17 cellular contexts compared by ENCODE assay signal in the genomic region with DNA sequence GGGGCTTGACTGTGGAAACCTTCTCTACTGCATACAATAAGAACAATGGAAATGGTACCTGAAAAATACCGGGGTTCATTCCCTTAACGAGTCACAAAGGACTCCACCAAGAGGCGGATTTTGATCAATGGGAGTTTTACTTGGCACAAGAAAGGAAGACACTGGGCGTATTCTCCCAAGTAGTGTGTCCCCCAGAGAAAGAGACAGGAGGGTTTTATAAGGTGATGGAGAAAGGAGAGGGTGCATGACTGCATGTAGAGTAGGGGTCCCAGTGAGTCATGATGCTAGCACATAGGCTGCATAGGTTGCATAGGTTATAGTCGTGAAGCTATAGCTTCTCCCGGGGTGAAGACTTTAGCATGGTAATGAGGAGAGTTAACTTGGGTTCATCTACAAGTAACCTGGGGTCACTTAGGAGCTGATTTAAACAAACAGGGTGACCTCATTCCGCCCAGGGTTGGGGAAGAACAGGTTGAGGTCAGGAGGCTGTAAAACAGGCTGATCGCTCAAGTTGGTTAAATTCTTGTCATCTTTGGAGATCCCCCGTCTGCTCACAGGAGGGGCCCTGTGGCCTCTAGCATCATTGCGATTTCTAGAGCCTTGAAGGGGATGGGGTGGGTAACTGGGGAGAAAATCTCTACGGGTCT. TPM values are rescaled to one million over a fixed set of nuclear protein-coding genes. Genes with fewer than 3 reads are reported as not detected.
DNase-seq lines count a peak whose midpoint lies in the region; ATAC-seq and TF ChIP-seq lines count a peak whose summit lies in the region.
"Had no signal": no experiment of that assay in that cellular context is flagged by ENCODE, and none has a peak within 500 bp of the region (broad histone marks: within the 10 kb centered on the region; RNA-seq: fewer than 3 reads in every experiment).

No MANE protein-coding gene starts in this region.

- no peaks in the 10 kb centered on the region for H3K9me3 ChIP-seq in iPS-18a (ENCODE audit: control insufficient read depth, low read depth, low read length)
- H3K9me3 ChIP-seq: SJSA1 had no signal

- CTCF ChIA-PET in WTC11 (lab: Charles Lee) = no interaction called here

- TF ChIP-seq CTCF in WTC11 (IDR thresholded peaks at IDR 0.05) = no peak
- TF ChIP-seq CTCF in nephron progenitor cell (IDR thresholded peaks at IDR 0.05) = no peak

- H3K36me3 ChIP-seq in iPS-18a (ENCODE audit: control insufficient read depth, low read depth, low read length) = no peaks in the 10 kb centered on the region
- H3K36me3 ChIP-seq: BLaER1 treated with 17β-estradiol and CSF1 and Interleukin-3, amounts not matched to agents 10 nM and 100 nM; SJSA1 had no signal

- ATAC-seq in WTC11 = no peak
- no peak for ATAC-seq in activated T-cell treated with anti-CD3 and anti-CD28 coated beads, Interleukin-2, amount 50 U/mL, for 4 hours

- H3K4me3 Mint-ChIP-seq in WTC11 = peak overlapping the region; percentile 66; the same call in 1 of the 2 replicates
- H3K4me3 Mint-ChIP-seq in nephron progenitor cell = peak overlapping the region; percentile 81
- H3K4me3 Mint-ChIP-seq in activated T-cell treated with anti-CD3 and anti-CD28 coated beads, Interleukin-2, amount 50 U/mL, for 4 hours = no peak overlapping the region
- no peak overlapping the region for H3K4me3 Mint-ChIP-seq in activated T-cell treated with anti-CD3 and anti-CD28 coated beads, Interleukin-2, amount 50 U/mL, for 24 hours

- H3K27ac ChIP-seq in iPS-18a (ENCODE audit: low read length) = no peak overlapping the region
- H3K27ac ChIP-seq: BLaER1 treated with 17β-estradiol and CSF1 and Interleukin-3, amounts not matched to agents 10 nM and 100 nM; SJSA1 had no signal

- peaks cover 6% of the 10 kb centered on the region for H3K4me1 ChIP-seq in iPS-18a (ENCODE audit: control insufficient read depth, low read depth, low read length)
- H3K4me1 ChIP-seq: SJSA1 had no signal

- peak overlapping the region; percentile 65 for H3K4me3 ChIP-seq in iPS-18a (ENCODE audit: low read length)
- H3K4me3 ChIP-seq: BLaER1 treated with 17β-estradiol and CSF1 and Interleukin-3, amounts not matched to agents 10 nM and 100 nM; SJSA1 had no signal

- H3K27ac Mint-ChIP-seq in WTC11 (no peak overlapping the region), nephron progenitor cell (no peak overlapping the region)
- no peak overlapping the region for H3K27ac Mint-ChIP-seq in activated T-cell treated with anti-CD3 and anti-CD28 coated beads, Interleukin-2, amount 50 U/mL, for 24 hours
- H3K27ac Mint-ChIP-seq: IgD-negative memory B cell had no signal

- H3K9me3 Mint-ChIP-seq in WTC11 = no peaks in the 10 kb centered on the region
- peaks cover 7% of the 10 kb centered on the region for H3K9me3 Mint-ChIP-seq in nephron progenitor cell
- no peaks in the 10 kb centered on the region for H3K9me3 Mint-ChIP-seq in activated T-cell treated with anti-CD3 and anti-CD28 coated beads, Interleukin-2, amount 50 U/mL, for 4 hours
- H3K9me3 Mint-ChIP-seq in activated T-cell treated with anti-CD3 and anti-CD28 coated beads, Interleukin-2, amount 50 U/mL, for 24 hours = no peaks in the 10 kb centered on the region
- H3K9me3 Mint-ChIP-seq: IgD-negative memory B cell had no signal

- no peak overlapping the region for H3K9ac ChIP-seq in iPS-18a (ENCODE audit: low read length)
- H3K9ac ChIP-seq: BLaER1 treated with 17β-estradiol and CSF1 and Interleukin-3, amounts not matched to agents 10 nM and 100 nM had no signal

- POLR2A ChIA-PET in WTC11 (lab: Charles Lee) = no interaction called here

- H3K4me1 Mint-ChIP-seq in WTC11 (peaks cover 26% of the 10 kb centered on the region), nephron progenitor cell (peaks cover 30% of the 10 kb centered on the region)
- H3K4me1 Mint-ChIP-seq in activated T-cell treated with anti-CD3 and anti-CD28 coated beads, Interleukin-2, amount 50 U/mL, for 4 hours (ENCODE audit: low read depth) = no peaks in the 10 kb centered on the region
- H3K4me1 Mint-ChIP-seq in activated T-cell treated with anti-CD3 and anti-CD28 coated beads, Interleukin-2, amount 50 U/mL, for 24 hours (ENCODE audit: low read depth) = no peaks in the 10 kb centered on the region
- H3K4me1 Mint-ChIP-seq: IgD-negative memory B cell had no signal

- H3K27me3 Mint-ChIP-seq in WTC11 (ENCODE audit: low read depth) (peaks cover 4% of the 10 kb centered on the region), nephron progenitor cell (ENCODE audit: low read depth, poor library complexity) (peaks cover 41% of the 10 kb centered on the region)
- H3K27me3 Mint-ChIP-seq in activated T-cell treated with anti-CD3 and anti-CD28 coated beads, Interleukin-2, amount 50 U/mL, for 4 hours (ENCODE audit: low read depth) = peaks cover 38% of the 10 kb centered on the region
- peaks cover 53% of the 10 kb centered on the region for H3K27me3 Mint-ChIP-seq in activated T-cell treated with anti-CD3 and anti-CD28 coated beads, Interleukin-2, amount 50 U/mL, for 24 hours

- DNase-seq in WTC11 (ENCODE audit: low spot score) = no peak
- no peak for DNase-seq in nephron progenitor cell
- no peak for DNase-seq in NCI-H2196 (lab: John Stamatoyannopoulos, UW; ENCODE audit: unreplicated experiment)
- no peak for DNase-seq in activated T-cell treated with anti-CD3 and anti-CD28 coated beads, Interleukin-2, amount 50 U/mL, for 4 hours
- no peak for DNase-seq in cerebellum (ENCODE audit: low spot score)
- DNase-seq in activated T-cell treated with anti-CD3 and anti-CD28 coated beads, Interleukin-2, amount 50 U/mL, for 24 hours = no peak
- DNase-seq: DMS 273 treated with DMSO at 0.1 percent for 48 hours; NCI-H1048; NCI-H2107; NCI-H345; NCI-H526 treated with DMSO at 0.1 percent for 48 hours; NK-92 treated with Interleukin-12 subunit alpha and Interleukin-12 subunit beta, amount 100 ng/mL, for 24 hours had no signal

- H3K36me3 Mint-ChIP-seq in WTC11 (no peaks in the 10 kb centered on the region), nephron progenitor cell (ENCODE audit: low read depth) (no peaks in the 10 kb centered on the region)
- no peaks in the 10 kb centered on the region for H3K36me3 Mint-ChIP-seq in activated T-cell treated with anti-CD3 and anti-CD28 coated beads, Interleukin-2, amount 50 U/mL, for 4 hours (ENCODE audit: insufficient read depth)
- no peaks in the 10 kb centered on the region for H3K36me3 Mint-ChIP-seq in activated T-cell treated with anti-CD3 and anti-CD28 coated beads, Interleukin-2, amount 50 U/mL, for 24 hours (ENCODE audit: low read depth)
- H3K36me3 Mint-ChIP-seq: IgD-negative memory B cell had no signal

- H3K27me3 ChIP-seq in iPS-18a (ENCODE audit: control insufficient read depth, insufficient read depth, low read length) = no peaks in the 10 kb centered on the region
- H3K27me3 ChIP-seq: SJSA1 had no signal

TF ChIP-seq in WTC11, 78 proteins besides CTCF, POLR2A, EP300 and RAD21 (continues in another document):
- TF ChIP-seq, protein P1, sequence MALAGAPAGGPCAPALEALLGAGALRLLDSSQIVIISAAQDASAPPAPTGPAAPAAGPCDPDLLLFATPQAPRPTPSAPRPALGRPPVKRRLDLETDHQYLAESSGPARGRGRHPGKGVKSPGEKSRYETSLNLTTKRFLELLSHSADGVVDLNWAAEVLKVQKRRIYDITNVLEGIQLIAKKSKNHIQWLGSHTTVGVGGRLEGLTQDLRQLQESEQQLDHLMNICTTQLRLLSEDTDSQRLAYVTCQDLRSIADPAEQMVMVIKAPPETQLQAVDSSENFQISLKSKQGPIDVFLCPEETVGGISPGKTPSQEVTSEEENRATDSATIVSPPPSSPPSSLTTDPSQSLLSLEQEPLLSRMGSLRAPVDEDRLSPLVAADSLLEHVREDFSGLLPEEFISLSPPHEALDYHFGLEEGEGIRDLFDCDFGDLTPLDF (CRISPR knock-in tag; IDR thresholded peaks at IDR 0.05) = no peak
- TF ChIP-seq, protein P2, sequence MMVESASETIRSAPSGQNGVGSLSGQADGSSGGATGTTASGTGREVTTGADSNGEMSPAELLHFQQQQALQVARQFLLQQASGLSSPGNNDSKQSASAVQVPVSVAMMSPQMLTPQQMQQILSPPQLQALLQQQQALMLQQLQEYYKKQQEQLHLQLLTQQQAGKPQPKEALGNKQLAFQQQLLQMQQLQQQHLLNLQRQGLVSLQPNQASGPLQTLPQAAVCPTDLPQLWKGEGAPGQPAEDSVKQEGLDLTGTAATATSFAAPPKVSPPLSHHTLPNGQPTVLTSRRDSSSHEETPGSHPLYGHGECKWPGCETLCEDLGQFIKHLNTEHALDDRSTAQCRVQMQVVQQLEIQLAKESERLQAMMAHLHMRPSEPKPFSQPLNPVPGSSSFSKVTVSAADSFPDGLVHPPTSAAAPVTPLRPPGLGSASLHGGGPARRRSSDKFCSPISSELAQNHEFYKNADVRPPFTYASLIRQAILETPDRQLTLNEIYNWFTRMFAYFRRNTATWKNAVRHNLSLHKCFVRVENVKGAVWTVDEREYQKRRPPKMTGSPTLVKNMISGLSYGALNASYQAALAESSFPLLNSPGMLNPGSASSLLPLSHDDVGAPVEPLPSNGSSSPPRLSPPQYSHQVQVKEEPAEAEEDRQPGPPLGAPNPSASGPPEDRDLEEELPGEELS (CRISPR knock-in tag; IDR thresholded peaks at IDR 0.05) = no peak

RNA-seq across cellular contexts. Expression of a gene that starts 1.5 kb away (rescaled TPM):
- total RNA-seq in WTC11 (2021) (5.4 to 8.4 TPM (median 6.4 TPM) in 3 replicates), cerebellum (11.1 TPM)
- total RNA-seq in activated T-cell treated with anti-CD3 and anti-CD28 coated beads, Interleukin-2, amount 50 U/mL, for 4 hours = under 1 TPM; 0.11 to 0.40 (median 0.11) TPM
- total RNA-seq: H4 had no signal

RNA-seq across cellular contexts. Expression of a gene that starts 19.0 kb away (rescaled TPM):
- 9.1 to 15.0 TPM (median 14.2 TPM) in 3 replicates for total RNA-seq in WTC11 (2021)
- total RNA-seq in activated T-cell treated with anti-CD3 and anti-CD28 coated beads, Interleukin-2, amount 50 U/mL, for 4 hours = 1 to 10 TPM; 1.1 to 6.3 (median 1.5) TPM
- 1.3 TPM for total RNA-seq in cerebellum

RNA-seq across cellular contexts. Expression of a gene that starts 37.3 kb away (rescaled TPM):
- total RNA-seq in WTC11 (2021) = 13.6 to 20.5 TPM (median 19.7 TPM) in 3 replicates
- total RNA-seq in activated T-cell treated with anti-CD3 and anti-CD28 coated beads, Interleukin-2, amount 50 U/mL, for 4 hours = 10 to 100 TPM; 15.4 to 20.8 (median 19.0) TPM
- total RNA-seq in cerebellum = 82.1 TPM

Comparison
In these comparisons a context has a peak if more than half of its experiments do, and no peak if none do; other contexts are left out.
1. H3K4me3 Mint-ChIP-seq: peak in WTC11 (single experiment) and nephron progenitor cell (single experiment); none in activated T-cell treated with anti-CD3 and anti-CD28 coated beads, Interleukin-2, amount 50 U/mL, for 4 hours (single experiment) and activated T-cell treated with anti-CD3 and anti-CD28 coated beads, Interleukin-2, amount 50 U/mL, for 24 hours (single experiment).